Comparison of ENCODE assay signal across 25 cellular contexts in the genomic region with DNA sequence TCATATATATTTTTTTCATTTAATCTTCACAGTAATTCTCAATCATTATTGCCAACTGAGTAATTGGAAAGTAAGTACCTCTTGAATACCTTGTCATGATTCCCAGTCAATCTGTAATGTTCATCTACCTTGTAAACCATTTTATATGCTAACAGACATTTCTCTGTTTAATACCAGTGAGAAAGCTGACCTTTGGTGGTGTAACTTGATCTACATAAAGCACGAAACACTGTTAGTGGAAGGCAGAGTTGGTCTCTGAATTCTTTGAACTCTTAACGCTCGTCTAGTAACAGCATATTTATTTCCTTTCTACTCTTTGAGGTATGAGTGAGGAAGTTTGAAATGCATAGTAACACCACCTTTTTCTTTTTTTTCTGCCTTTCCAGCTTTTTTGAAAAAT. TPM values are rescaled to one million over a fixed set of nuclear protein-coding genes. Genes with fewer than 3 reads are reported as not detected.
A peak's percentile ranks its signal among the peaks of the same experiment; 100 is the strongest.
DNase-seq lines count a peak whose midpoint lies in the region; ATAC-seq and TF ChIP-seq lines count a peak whose summit lies in the region.
"Had no signal": no experiment of that assay in that cellular context is flagged by ENCODE, and none has a peak within 500 bp of the region (broad histone marks: within the 10 kb centered on the region; RNA-seq: fewer than 3 reads in every experiment).

No MANE protein-coding gene starts in this region.

- no peak for TF ChIP-seq CTCF in CD8-positive, alpha-beta T cell (IDR thresholded peaks at IDR 0.05)
- TF ChIP-seq CTCF in HEK293 (tag by site-specific recombination; IDR thresholded peaks at IDR 0.05) (no peak), mesothelial cell of epicardium (IDR thresholded peaks at IDR 0.05; ENCODE audit: unreplicated experiment) (no peak), GM20000 (IDR thresholded peaks at IDR 0.05; ENCODE audit: extremely low read depth, missing control alignments) (no peak)

- no peak overlapping the region for H3K4me3 Mint-ChIP-seq in CD8-positive, alpha-beta T cell
- no peak overlapping the region for H3K4me3 Mint-ChIP-seq in activated CD4-positive, alpha-beta memory T cell treated with anti-CD3 and anti-CD28 coated beads, Interleukin-2, amount 10 ng/mL, durations not matched to agents 7 days and 5 days
- no peak overlapping the region for H3K4me3 Mint-ChIP-seq in mesothelial cell of epicardium
- H3K4me3 Mint-ChIP-seq: activated naive CD8-positive, alpha-beta T cell treated with anti-CD3 and anti-CD28 coated beads, Interleukin-2, amount 10 ng/mL, durations not matched to agents 7 days and 5 days; brain; endodermal cell; stimulated activated naive CD8-positive, alpha-beta T cell treated with anti-CD3 and anti-CD28 coated beads, Interleukin-15, Interleukin-2, amounts not matched to agents 100 ng/mL and 50 ng/mL, for 24 hours had no signal

- DNase-seq in CD8-positive, alpha-beta T cell: no peak
- no peak for DNase-seq in activated CD4-positive, alpha-beta memory T cell treated with anti-CD3 and anti-CD28 coated beads, Interleukin-2, amount 10 ng/mL, durations not matched to agents 7 days and 5 days
- DNase-seq in mesothelial cell of epicardium (ENCODE audit: low spot score in 2 of 2, unreplicated experiment in 2 of 2) (no peak), GM20000 (ENCODE audit: low spot score) (no peak), OCI-M1 (lab: John Stamatoyannopoulos, UW) (no peak)
- DNase-seq: activated naive CD8-positive, alpha-beta T cell treated with anti-CD3 and anti-CD28 coated beads, Interleukin-2, amount 10 ng/mL, durations not matched to agents 7 days and 5 days; activated T-cell treated with anti-CD3 and anti-CD28 coated beads, Interleukin-2, amount 50 U/mL, for 48 hours; COR-L47; DMS79 treated with DMSO at 0.1 percent for 48 hours; endodermal cell; esophagus squamous epithelium; GM23248; kidney; MM.1S; NCI-H1417 treated with DMSO at 0.1 percent for 48 hours; NCI-H526 treated with DMSO at 0.1 percent for 48 hours; stimulated activated CD4-positive, alpha-beta T cell treated with anti-CD3 and anti-CD28 coated beads, Interleukin-4, amount 100 ng/mL, for 24 hours; thyroid gland had no signal

- H3K27me3 Mint-ChIP-seq in CD8-positive, alpha-beta T cell (ENCODE audit: low read depth): no peaks in the 10 kb centered on the region
- H3K27me3 Mint-ChIP-seq in activated CD4-positive, alpha-beta memory T cell treated with anti-CD3 and anti-CD28 coated beads, Interleukin-2, amount 10 ng/mL, durations not matched to agents 7 days and 5 days: no peaks in the 10 kb centered on the region
- H3K27me3 Mint-ChIP-seq in mesothelial cell of epicardium (ENCODE audit: low read depth): no peaks in the 10 kb centered on the region
- H3K27me3 Mint-ChIP-seq: activated naive CD8-positive, alpha-beta T cell treated with anti-CD3 and anti-CD28 coated beads, Interleukin-2, amount 10 ng/mL, durations not matched to agents 7 days and 5 days; brain; stimulated activated naive CD8-positive, alpha-beta T cell treated with anti-CD3 and anti-CD28 coated beads, Interleukin-15, Interleukin-2, amounts not matched to agents 100 ng/mL and 50 ng/mL, for 24 hours had no signal

- H3K4me1 Mint-ChIP-seq in CD8-positive, alpha-beta T cell (ENCODE audit: low read depth): peaks cover 37% of the 10 kb centered on the region
- H3K4me1 Mint-ChIP-seq in activated CD4-positive, alpha-beta memory T cell treated with anti-CD3 and anti-CD28 coated beads, Interleukin-2, amount 10 ng/mL, durations not matched to agents 7 days and 5 days: peaks cover 25% of the 10 kb centered on the region
- peaks cover 13% of the 10 kb centered on the region for H3K4me1 Mint-ChIP-seq in mesothelial cell of epicardium

- H3K9me3 Mint-ChIP-seq in CD8-positive, alpha-beta T cell: no peaks in the 10 kb centered on the region
- no peaks in the 10 kb centered on the region for H3K9me3 Mint-ChIP-seq in activated CD4-positive, alpha-beta memory T cell treated with anti-CD3 and anti-CD28 coated beads, Interleukin-2, amount 10 ng/mL, durations not matched to agents 7 days and 5 days
- peaks cover 2% of the 10 kb centered on the region for H3K9me3 Mint-ChIP-seq in mesothelial cell of epicardium
- H3K9me3 Mint-ChIP-seq: activated naive CD8-positive, alpha-beta T cell treated with anti-CD3 and anti-CD28 coated beads, Interleukin-2, amount 10 ng/mL, durations not matched to agents 7 days and 5 days; endodermal cell; stimulated activated naive CD8-positive, alpha-beta T cell treated with anti-CD3 and anti-CD28 coated beads, Interleukin-15, Interleukin-2, amounts not matched to agents 100 ng/mL and 50 ng/mL, for 24 hours had no signal

- ATAC-seq in CD8-positive, alpha-beta T cell: peak; percentile 46
- no peak for ATAC-seq in GM18861 (IDR thresholded peaks at IDR 0.05; ENCODE audit: unreplicated experiment)
- ATAC-seq: gastroesophageal sphincter had no signal

- H3K4me1 ChIP-seq in CD8-positive, alpha-beta T cell (ENCODE audit: insufficient read depth, low read length): peaks cover 10% of the 10 kb centered on the region
- H3K4me1 ChIP-seq in HEK293 (ENCODE audit: control insufficient read depth, insufficient read depth, low read length): no peaks in the 10 kb centered on the region
- H3K4me1 ChIP-seq: esophagus squamous epithelium, gastroesophageal sphincter, thyroid gland had no signal

- no peaks in the 10 kb centered on the region for H3K27me3 ChIP-seq in CD8-positive, alpha-beta T cell (ENCODE audit: insufficient read depth, low read length)
- H3K27me3 ChIP-seq: esophagus squamous epithelium, gastroesophageal sphincter, thyroid gland had no signal

- H3K36me3 ChIP-seq in CD8-positive, alpha-beta T cell (ENCODE audit: insufficient read depth, low read length): no peaks in the 10 kb centered on the region
- H3K36me3 ChIP-seq in HEK293 (ENCODE audit: control insufficient read depth in 2 of 2, insufficient read depth in 1 of 2, low read length in 2 of 2): no peaks in the 10 kb centered on the region; a peak in 1 of 3 replicates
- H3K36me3 ChIP-seq: esophagus squamous epithelium, gastroesophageal sphincter, thyroid gland had no signal

- H3K4me3 ChIP-seq in CD8-positive, alpha-beta T cell (ENCODE audit: low read depth, low read length): no peak overlapping the region
- no peak overlapping the region for H3K4me3 ChIP-seq in HEK293 (ENCODE audit: low read depth, low read length)
- H3K4me3 ChIP-seq: esophagus squamous epithelium, gastroesophageal sphincter, GM23248, SK-N-MC, thyroid gland had no signal

- POLR2A ChIA-PET in CD8-positive, alpha-beta T cell (lab: Charles Lee): no interaction called here
- POLR2A ChIA-PET in HEK293 (lab: Yijun Ruan, JAX): no interaction called here
- POLR2A ChIA-PET in activated CD4-positive, alpha-beta memory T cell treated with anti-CD3 and anti-CD28 coated beads, Interleukin-2, amount 10 ng/mL, durations not matched to agents 7 days and 5 days (lab: Charles Lee): no interaction called here

- intact Hi-C loops in CD8-positive, alpha-beta T cell (cut with DNase I, micrococcal nuclease): loop anchor here in 1 of 2 experiments (2.0 kb wide), 1 partner anchor 22 kb away; no protein-coding TSS in a partner anchor

- no peaks in the 10 kb centered on the region for H3K9me3 ChIP-seq in CD8-positive, alpha-beta T cell (ENCODE audit: low read length)
- no peaks in the 10 kb centered on the region for H3K9me3 ChIP-seq in HEK293 (ENCODE audit: control insufficient read depth, insufficient read depth, low read depth, low read length)
- H3K9me3 ChIP-seq: esophagus squamous epithelium, gastroesophageal sphincter, thyroid gland had no signal

- H3K36me3 Mint-ChIP-seq in CD8-positive, alpha-beta T cell: peaks cover 4% of the 10 kb centered on the region
- no peaks in the 10 kb centered on the region for H3K36me3 Mint-ChIP-seq in activated CD4-positive, alpha-beta memory T cell treated with anti-CD3 and anti-CD28 coated beads, Interleukin-2, amount 10 ng/mL, durations not matched to agents 7 days and 5 days (ENCODE audit: low read depth)
- peaks cover 3% of the 10 kb centered on the region for H3K36me3 Mint-ChIP-seq in mesothelial cell of epicardium

- no peak overlapping the region for H3K27ac ChIP-seq in CD8-positive, alpha-beta T cell (ENCODE audit: low read depth, low read length)
- H3K27ac ChIP-seq in HEK293 (ENCODE audit: extremely low read depth, low read depth, low read length): no peak overlapping the region
- H3K27ac ChIP-seq: esophagus squamous epithelium, gastroesophageal sphincter, GM23248, RWPE1, SK-N-MC, thyroid gland had no signal

- CTCF ChIA-PET in CD8-positive, alpha-beta T cell (lab: Charles Lee): interaction anchor here (0.8 to 4.8 kb wide), 5 partner anchors 73 to 536 kb away, joined by 3 to 41 read pairs (median 4); no protein-coding TSS in a partner anchor
- CTCF ChIA-PET in HEK293 (lab: Yijun Ruan, JAX): interaction anchor here (0.5 to 2.6 kb wide), 4 partner anchors 467 to 561 kb away, joined by 3 to 13 read pairs (median 4); no protein-coding TSS in a partner anchor
- CTCF ChIA-PET in activated CD4-positive, alpha-beta memory T cell treated with anti-CD3 and anti-CD28 coated beads, Interleukin-2, amount 10 ng/mL, durations not matched to agents 7 days and 5 days (lab: Charles Lee): interaction anchor here (0.9 to 4.1 kb wide), 2 partner anchors 95 to 98 kb away, joined by 3 to 24 read pairs; no protein-coding TSS in a partner anchor

- H3K27ac Mint-ChIP-seq in CD8-positive, alpha-beta T cell: peak overlapping the region; percentile 66
- peak overlapping the region; percentile 31 for H3K27ac Mint-ChIP-seq in activated CD4-positive, alpha-beta memory T cell treated with anti-CD3 and anti-CD28 coated beads, Interleukin-2, amount 10 ng/mL, durations not matched to agents 7 days and 5 days
- H3K27ac Mint-ChIP-seq in mesothelial cell of epicardium: peak overlapping the region; percentile 68
- H3K27ac Mint-ChIP-seq: activated naive CD8-positive, alpha-beta T cell treated with anti-CD3 and anti-CD28 coated beads, Interleukin-2, amount 10 ng/mL, durations not matched to agents 7 days and 5 days; endodermal cell; stimulated activated naive CD8-positive, alpha-beta T cell treated with anti-CD3 and anti-CD28 coated beads, Interleukin-15, Interleukin-2, amounts not matched to agents 100 ng/mL and 50 ng/mL, for 24 hours had no signal

TF ChIP-seq in HEK293, 187 proteins besides CTCF, POLR2A, EP300 and RAD21 (continues in another document):
- TF ChIP-seq SCRT2 (tag by site-specific recombination; IDR thresholded peaks at IDR 0.05): no peak

RNA-seq across cellular contexts. Expression of gene SLC25A26, which starts 59.5 kb away (rescaled TPM):
- total RNA-seq in CD8-positive, alpha-beta T cell: 10 to 100 TPM; 32.0 to 37.4 TPM
- 10 to 100 TPM; 12.9 to 15.3 TPM for total RNA-seq in activated CD4-positive, alpha-beta memory T cell treated with anti-CD3 and anti-CD28 coated beads, Interleukin-2, amount 10 ng/mL, durations not matched to agents 7 days and 5 days
- total RNA-seq in mesothelial cell of epicardium: 19.2 to 20.8 TPM (median 20.3 TPM) in 3 replicates
